In genomic region chr19:55478364-55478763, GRCh38 we compare ENCODE assay signal across 15 cellular contexts. TPM values are rescaled to one million over a fixed set of nuclear protein-coding genes. Genes with fewer than 3 reads are reported as not detected.
DNase-seq lines count a peak whose midpoint lies in the region; ATAC-seq and TF ChIP-seq lines count a peak whose summit lies in the region.
"Had no signal": no experiment of that assay in that cellular context is flagged by ENCODE, and none has a peak within 500 bp of the region (broad histone marks: within the 10 kb centered on the region; RNA-seq: fewer than 3 reads in every experiment).

No MANE protein-coding gene starts in this region.

- DNase-seq in cardiac muscle cell (ENCODE audit: low read depth in 1 of 2, low spot score in 1 of 2): no peak
- DNase-seq in left cardiac atrium: no peak
- DNase-seq in glutamatergic neuron: no peak
- DNase-seq in type B pancreatic cell (ENCODE audit: extremely low spot score, unreplicated experiment): no peak
- DNase-seq: activated naive CD4-positive, alpha-beta T cell treated with Interleukin-2 at 50 U/mL for 16 hours; dorsolateral prefrontal cortex; foreskin keratinocyte; MV-4-11; NCI-H446 had no signal

- ATAC-seq in left cardiac atrium (no peak), HG02571 (IDR thresholded peaks at IDR 0.05; ENCODE audit: unreplicated experiment) (no peak), HG02970 (IDR thresholded peaks at IDR 0.05; ENCODE audit: low FRiP score, unreplicated experiment) (no peak), GM18517 (IDR thresholded peaks at IDR 0.05; ENCODE audit: unreplicated experiment) (no peak)
- ATAC-seq: foreskin keratinocyte had no signal

- H3K27ac Mint-ChIP-seq in glutamatergic neuron (ENCODE audit: unreplicated experiment) (peak overlapping the region; percentile 57), type B pancreatic cell (peak overlapping the region; percentile 66)

- H3K36me3 Mint-ChIP-seq in glutamatergic neuron (ENCODE audit: unreplicated experiment): no peaks in the 10 kb centered on the region
- no peaks in the 10 kb centered on the region for H3K36me3 Mint-ChIP-seq in type B pancreatic cell

- H3K9me3 ChIP-seq in cardiac muscle cell (ENCODE audit: low read depth): no peaks in the 10 kb centered on the region

- H3K4me1 Mint-ChIP-seq in glutamatergic neuron (ENCODE audit: low read depth, unreplicated experiment) (peaks cover 20% of the 10 kb centered on the region), type B pancreatic cell (ENCODE audit: unreplicated experiment) (peaks cover 24% of the 10 kb centered on the region)

- H3K27me3 ChIP-seq in cardiac muscle cell: no peaks in the 10 kb centered on the region
- H3K27me3 ChIP-seq: dorsolateral prefrontal cortex, foreskin keratinocyte had no signal

- intact Hi-C loops in left cardiac atrium (cut with DNase I): no loop called here

- H3K36me3 ChIP-seq in cardiac muscle cell: peaks cover 2% of the 10 kb centered on the region

- H3K9me3 Mint-ChIP-seq in glutamatergic neuron (ENCODE audit: unreplicated experiment): peaks cover 18% of the 10 kb centered on the region
- H3K9me3 Mint-ChIP-seq in type B pancreatic cell: no peaks in the 10 kb centered on the region

- peak overlapping the region; percentile 60 for H3K27ac ChIP-seq in cardiac muscle cell
- H3K27ac ChIP-seq in VCaP: peak overlapping the region; percentile 87; the same call in 1 of the 2 replicates
- H3K27ac ChIP-seq: foreskin keratinocyte had no signal

- H3K27me3 Mint-ChIP-seq in glutamatergic neuron (ENCODE audit: unreplicated experiment) (peaks cover 12% of the 10 kb centered on the region), type B pancreatic cell (no peaks in the 10 kb centered on the region)

- H3K4me3 ChIP-seq in cardiac muscle cell: no peak overlapping the region

- H3K4me1 ChIP-seq in cardiac muscle cell (ENCODE audit: low read depth): peaks cover 3% of the 10 kb centered on the region

- H3K4me3 Mint-ChIP-seq in glutamatergic neuron (ENCODE audit: unreplicated experiment): peak overlapping the region; percentile 92
- H3K4me3 Mint-ChIP-seq in type B pancreatic cell: peak overlapping the region; percentile 71

- no peak for TF ChIP-seq CTCF in cardiac muscle cell (IDR thresholded peaks at IDR 0.05; ENCODE audit: low read depth, low read length)
- TF ChIP-seq CTCF in VCaP (conservative IDR thresholded peaks at IDR 0.05): no peak
- TF ChIP-seq CTCF in glutamatergic neuron (IDR thresholded peaks at IDR 0.05; ENCODE audit: partially characterized antibody, unreplicated experiment): no peak
- TF ChIP-seq CTCF in type B pancreatic cell (conservative IDR thresholded peaks at IDR 0.05): no peak

RNA-seq across cellular contexts. Expression of gene ZNF628, which starts 1.9 kb away (rescaled TPM):
- total RNA-seq in cardiac muscle cell (15.7 and 16.7 TPM in 2 replicates), left cardiac atrium (1 to 10 TPM; 5.3 to 9.0 TPM), glutamatergic neuron (ENCODE audit: unreplicated experiment) (13.7 TPM), type B pancreatic cell (ENCODE audit: low replicate concordance) (10.3 and 13.2 TPM in 2 replicates)
- polyA plus RNA-seq in cardiac muscle cell: 0.95 and 0.96 TPM in 2 replicates

RNA-seq across cellular contexts. Expression of gene NAT14, which starts 6.6 kb away (rescaled TPM):
- total RNA-seq in cardiac muscle cell (56.5 and 78.7 TPM in 2 replicates), left cardiac atrium (10 to 100 TPM in 1 of 2 donors, 1 to 10 TPM in 1; 9.2 to 13.7 TPM), glutamatergic neuron (ENCODE audit: unreplicated experiment) (125 TPM), type B pancreatic cell (ENCODE audit: low replicate concordance) (46.5 and 64.3 TPM in 2 replicates)
- 137 and 138 TPM in 2 replicates for polyA plus RNA-seq in cardiac muscle cell

RNA-seq across cellular contexts. Expression of gene SSC5D, which starts 9.9 kb away (rescaled TPM):
- total RNA-seq in cardiac muscle cell (0.32 and 0.89 TPM in 2 replicates), left cardiac atrium (1 to 10 TPM; 5.7 to 6.7 TPM), glutamatergic neuron (ENCODE audit: unreplicated experiment) (7.6 TPM), type B pancreatic cell (ENCODE audit: low replicate concordance) (0.83 and 1.5 TPM in 2 replicates)
- 0.15 and 0.60 TPM in 2 replicates for polyA plus RNA-seq in cardiac muscle cell
- total RNA-seq: foreskin keratinocyte had no signal

RNA-seq across cellular contexts. Expression of gene C19orf85, which starts 13.8 kb away (rescaled TPM):
- total RNA-seq in cardiac muscle cell: not detected in 2 replicates
- not detected in 2 replicates for polyA plus RNA-seq in cardiac muscle cell
- not detected for total RNA-seq in left cardiac atrium
- not detected for total RNA-seq in glutamatergic neuron (ENCODE audit: unreplicated experiment)
- not detected in 2 replicates for total RNA-seq in type B pancreatic cell (ENCODE audit: low replicate concordance)
- total RNA-seq: foreskin keratinocyte, kidney epithelial cell had no signal
- polyA plus RNA-seq: BJ, foreskin keratinocyte had no signal

RNA-seq across cellular contexts. Expression of gene ISOC2, which starts 16.9 kb away (rescaled TPM):
- total RNA-seq in cardiac muscle cell: 99.4 and 200 TPM in 2 replicates
- 73.9 and 89.7 TPM in 2 replicates for polyA plus RNA-seq in cardiac muscle cell
- 10 to 100 TPM; 58.4 to 60.5 TPM for total RNA-seq in left cardiac atrium
- total RNA-seq in glutamatergic neuron (ENCODE audit: unreplicated experiment): 24.9 TPM
- total RNA-seq in type B pancreatic cell (ENCODE audit: low replicate concordance): 44.2 and 47.5 TPM in 2 replicates
